Comparison of ENCODE assay signal across 18 cellular contexts in the genomic region with DNA sequence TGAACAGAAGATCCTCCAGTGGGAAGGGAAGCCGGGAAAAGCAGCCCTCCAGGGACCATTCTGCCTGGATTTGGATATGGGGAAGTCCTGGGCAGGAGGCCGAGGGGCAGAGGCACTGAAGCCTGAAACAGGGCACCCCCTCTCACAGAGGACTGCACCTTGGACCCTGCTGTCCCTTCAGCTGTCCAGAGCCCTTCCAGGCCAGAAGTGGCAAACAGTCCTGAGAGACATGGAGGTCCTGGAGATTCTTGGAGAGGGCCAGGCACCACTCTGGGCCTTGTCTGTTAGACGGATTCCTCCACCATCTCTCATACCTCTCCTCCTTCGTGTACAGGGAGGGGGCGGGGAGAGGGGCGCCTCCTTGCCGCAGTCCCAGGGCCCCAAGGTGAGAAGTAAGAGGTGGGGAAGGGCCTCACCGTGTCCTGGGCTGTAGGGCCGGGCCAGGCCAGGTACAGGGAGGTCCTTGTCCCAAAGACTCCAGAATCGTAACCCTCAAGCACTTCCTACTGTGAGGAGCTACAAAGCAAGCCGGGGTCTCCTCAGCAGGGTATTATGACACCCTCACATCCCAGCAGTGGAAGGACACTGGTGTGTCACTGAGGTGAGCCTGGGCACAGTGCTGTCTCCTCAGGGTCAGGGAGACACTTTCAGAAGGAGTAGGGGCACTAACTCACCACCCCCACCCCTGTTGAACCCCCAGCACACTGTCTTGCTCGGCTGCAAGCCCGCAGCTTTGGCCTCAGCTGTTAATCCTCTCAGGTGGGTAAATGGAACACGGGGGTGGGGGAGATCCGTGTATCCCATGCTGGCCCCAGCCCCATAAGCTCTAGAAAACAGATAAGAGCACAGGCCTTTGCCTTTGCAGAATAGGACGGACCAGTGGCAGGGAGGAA. TPM values are rescaled to one million over a fixed set of nuclear protein-coding genes. Genes with fewer than 3 reads are reported as not detected.
"Had no signal": no experiment of that assay in that cellular context is flagged by ENCODE, and none has a peak within 500 bp of the region (broad histone marks: within the 10 kb centered on the region; RNA-seq: fewer than 3 reads in every experiment).

No MANE protein-coding gene starts in this region.

- H3K9me3 Mint-ChIP-seq: activated naive CD8-positive, alpha-beta T cell treated with anti-CD3 and anti-CD28 coated beads, Interleukin-2, amount 50 U/mL, for 24 hours; natural killer cell treated with Interleukin-12 subunit alpha and Interleukin-12 subunit beta and Interleukin-15 and Interleukin-18, amount 100 ng/mL, for 72 hours; T-cell had no signal

- H3K27ac ChIP-seq: colonic mucosa, epithelial cell of prostate, SJCRH30, thyroid gland, VCaP had no signal

- H3K4me3 ChIP-seq: colonic mucosa, SJCRH30, thyroid gland had no signal

- H3K36me3 ChIP-seq: colonic mucosa, SJCRH30, thyroid gland had no signal

- H3K27me3 ChIP-seq: colonic mucosa, SJCRH30, thyroid gland had no signal

- ATAC-seq: activated CD8-positive, alpha-beta T cell treated with anti-CD3 and anti-CD28 coated beads, Interleukin-2, amount 10 ng/mL, durations not matched to agents 7 days and 5 days; activated naive CD8-positive, alpha-beta T cell treated with anti-CD3 and anti-CD28 coated beads, Interleukin-2, amount 50 U/mL, for 24 hours; natural killer cell treated with Interleukin-12 subunit alpha and Interleukin-12 subunit beta and Interleukin-15 and Interleukin-18, amount 100 ng/mL, for 72 hours; T-cell had no signal

- DNase-seq: activated CD4-positive, alpha-beta T cell treated with anti-CD3 and anti-CD28 coated beads for 4 hours; activated CD8-positive, alpha-beta memory T cell treated with anti-CD3 and anti-CD28 coated beads, Interleukin-2, amount 50 U/mL, for 48 hours; activated CD8-positive, alpha-beta T cell treated with anti-CD3 and anti-CD28 coated beads, Interleukin-2, amount 10 ng/mL, durations not matched to agents 7 days and 5 days; activated naive CD4-positive, alpha-beta T cell treated with Interleukin-2 at 50 U/mL for 16 hours; activated naive CD8-positive, alpha-beta T cell treated with anti-CD3 and anti-CD28 coated beads, Interleukin-2, amount 50 U/mL, for 24 hours; caudate nucleus; colonic mucosa; left cardiac atrium; mammary epithelial cell; SJCRH30; stimulated activated CD4-positive, alpha-beta T cell treated with anti-CD3 and anti-CD28 coated beads, Interleukin-15, amount 100 ng/mL, for 24 hours; stimulated activated CD4-positive, alpha-beta T cell treated with anti-CD3 and anti-CD28 coated beads, Interleukin-4, amount 100 ng/mL, for 4 hours; T-cell; T1000; thyroid gland had no signal

- H3K4me3 Mint-ChIP-seq: activated CD8-positive, alpha-beta T cell treated with anti-CD3 and anti-CD28 coated beads, Interleukin-2, amount 10 ng/mL, durations not matched to agents 7 days and 5 days; activated naive CD8-positive, alpha-beta T cell treated with anti-CD3 and anti-CD28 coated beads, Interleukin-2, amount 50 U/mL, for 24 hours; natural killer cell treated with Interleukin-12 subunit alpha and Interleukin-12 subunit beta and Interleukin-15 and Interleukin-18, amount 100 ng/mL, for 72 hours; T-cell had no signal

- H3K4me1 Mint-ChIP-seq: activated naive CD8-positive, alpha-beta T cell treated with anti-CD3 and anti-CD28 coated beads, Interleukin-2, amount 50 U/mL, for 24 hours; T-cell had no signal

- H3K4me1 ChIP-seq: colonic mucosa had no signal

- H3K27me3 Mint-ChIP-seq: activated naive CD8-positive, alpha-beta T cell treated with anti-CD3 and anti-CD28 coated beads, Interleukin-2, amount 50 U/mL, for 24 hours; natural killer cell treated with Interleukin-12 subunit alpha and Interleukin-12 subunit beta and Interleukin-15 and Interleukin-18, amount 100 ng/mL, for 72 hours; T-cell had no signal

- H3K36me3 Mint-ChIP-seq: natural killer cell treated with Interleukin-12 subunit alpha and Interleukin-12 subunit beta and Interleukin-15 and Interleukin-18, amount 100 ng/mL, for 72 hours had no signal

- H3K27ac Mint-ChIP-seq: activated CD8-positive, alpha-beta T cell treated with anti-CD3 and anti-CD28 coated beads, Interleukin-2, amount 10 ng/mL, durations not matched to agents 7 days and 5 days; activated naive CD8-positive, alpha-beta T cell treated with anti-CD3 and anti-CD28 coated beads, Interleukin-2, amount 50 U/mL, for 24 hours; natural killer cell treated with Interleukin-12 subunit alpha and Interleukin-12 subunit beta and Interleukin-15 and Interleukin-18, amount 100 ng/mL, for 72 hours; T-cell had no signal

- H3K9me3 ChIP-seq: colonic mucosa, SJCRH30, thyroid gland had no signal

RNA-seq across cellular contexts. Expression of a gene that starts 16.6 kb away (rescaled TPM):
- total RNA-seq: activated CD8-positive, alpha-beta T cell treated with anti-CD3 and anti-CD28 coated beads, Interleukin-2, amount 10 ng/mL, durations not matched to agents 7 days and 5 days had no signal
